Comparison of ENCODE assay signal across 1 cellular context in genomic region chr13:95553271-95553588, GRCh38.
TF ChIP-seq lines count a peak whose summit lies in the region.

No MANE protein-coding gene starts in this region.

TF ChIP-seq in GM23338, 12 proteins besides CTCF, POLR2A, EP300 and RAD21 (continued from another document):
- no peak for TF ChIP-seq REST (IDR thresholded peaks at IDR 0.05; ENCODE audit: unreplicated experiment)
- no peak for TF ChIP-seq CREB1 (CRISPR knock-in tag; IDR thresholded peaks at IDR 0.05; ENCODE audit: low read depth)
- no peak for TF ChIP-seq ZNF462 (CRISPR knock-in tag; IDR thresholded peaks at IDR 0.05)
